Comparison of ENCODE assay signal across 1 cellular context in genomic region chr17:64058547-64059115, GRCh38.
TF ChIP-seq lines count a peak whose summit lies in the region.

No MANE protein-coding gene starts in this region.

TF ChIP-seq in K562, 482 proteins besides CTCF, POLR2A, EP300 and RAD21:
- TF ChIP-seq ZFP1 (CRISPR knock-in tag; IDR thresholded peaks at IDR 0.05) (no peak), PHF8 (IDR thresholded peaks at IDR 0.05; ENCODE audit: borderline replicate concordance, low read length) (no peak), ZNF140 (CRISPR knock-in tag; IDR thresholded peaks at IDR 0.05) (no peak), EGR1 (conservative IDR thresholded peaks at IDR 0.05) (0 out of 2 replicates have a peak, but pooled peaks have one; percentile 12), ZSCAN29 (IDR thresholded peaks at IDR 0.05) (no peak), BHLHE40 (IDR thresholded peaks at IDR 0.05; ENCODE audit: low read length) (peak; percentile 43), SFPQ (IDR thresholded peaks at IDR 0.05; ENCODE audit: low read depth, low read length) (no peak), RERE (CRISPR knock-in tag; IDR thresholded peaks at IDR 0.05; ENCODE audit: borderline replicate concordance) (no peak), RFX1 (IDR thresholded peaks at IDR 0.05) (no peak)
